Comparison of ENCODE assay signal across 19 cellular contexts in genomic region chr2:63012541-63012940, GRCh38. TPM values are rescaled to one million over a fixed set of nuclear protein-coding genes. Genes with fewer than 3 reads are reported as not detected.
DNase-seq lines count a peak whose midpoint lies in the region; ATAC-seq, FAIRE-seq and TF ChIP-seq lines count a peak whose summit lies in the region.
"Had no signal": no experiment of that assay in that cellular context is flagged by ENCODE, and none has a peak within 500 bp of the region (broad histone marks: within the 10 kb centered on the region; RNA-seq: fewer than 3 reads in every experiment).

No MANE protein-coding gene starts in this region.

- no peak for TF ChIP-seq EP300 in HepG2 (IDR thresholded peaks at IDR 0.05; ENCODE audit: low read depth in 2 of 2, low read length in 2 of 2)
- no peak for TF ChIP-seq EP300 in HepG2 (CRISPR knock-in tag; IDR thresholded peaks at IDR 0.05; ENCODE audit: borderline replicate concordance)

- FAIRE-seq in HepG2 (lab: Jason Lieb, UNC) (no peak), astrocyte (lab: Jason Lieb, UNC) (no peak)

- H3K27me3 ChIP-seq in HepG2 (ENCODE audit: control insufficient read depth in 1 of 2, insufficient read depth in 2 of 2, low read length in 2 of 2) (no peaks in the 10 kb centered on the region), right lobe of liver (no peaks in the 10 kb centered on the region), astrocyte (ENCODE audit: insufficient read depth, low read length) (no peaks in the 10 kb centered on the region), smooth muscle cell (ENCODE audit: low read depth) (no peaks in the 10 kb centered on the region)
- H3K27me3 ChIP-seq: MG63 had no signal

- WGBS in HepG2 (ENCODE audit: low lambda C conversion rate) = 98% methylated on average over 1 of the region's 1 CpG
- WGBS in right lobe of liver (ENCODE audit: insufficient coverage, low coverage, low lambda C conversion rate, missing lambda C conversion rate) = 94% methylated on average over 1 of the region's 1 CpG
- 21% methylated on average over 1 of the region's 1 CpG for WGBS in smooth muscle cell (ENCODE audit: low lambda C conversion rate)

- in situ Hi-C loops in HepG2 (cut with HindIII; ENCODE audit: extremely low pct_ligation_motif_present, low pct_unique_long_range_greater_than_20kb) = no loop called here

- H3K27ac Mint-ChIP-seq in astrocyte (ENCODE audit: unreplicated experiment) = no peak overlapping the region

- no peak overlapping the region for H2AFZ ChIP-seq in HepG2 (ENCODE audit: low read length)
- no peak overlapping the region for H2AFZ ChIP-seq in astrocyte (ENCODE audit: low read depth, low read length)
- H2AFZ ChIP-seq in smooth muscle cell (ENCODE audit: low read depth) = no peak overlapping the region

- CTCF ChIA-PET in HepG2 (lab: Yijun Ruan, JAX; ENCODE audit: low intra/inter-chr PET ratio, low total read pairs) = no interaction called here

- H3K36me3 ChIP-seq in HepG2 (replicated peaks in 1 of 2; ENCODE audit: control insufficient read depth in 1 of 2, insufficient read depth in 2 of 2, low read length in 2 of 2) (peaks cover 12 to 61% of the 10 kb centered on the region in 2 experiments), right lobe of liver (peaks cover 0 to 20% (median 0%) of the 10 kb centered on the region in 4 donors), astrocyte (ENCODE audit: insufficient read depth, low read length) (peaks cover 5% of the 10 kb centered on the region), smooth muscle cell (ENCODE audit: low read depth) (no peaks in the 10 kb centered on the region)

- BruUV-seq in HepG2 (replicated peaks; lab: Mats Ljungman, UMichigan) = TSS peak; percentile 7

- TF ChIP-seq CTCF in HepG2 (CRISPR knock-in tag; IDR thresholded peaks at IDR 0.05) (no peak), right lobe of liver (IDR thresholded peaks at IDR 0.05) (no peak), astrocyte (IDR thresholded peaks at IDR 0.05; ENCODE audit: insufficient read depth, low read depth, low read length) (no peak), smooth muscle cell (IDR thresholded peaks at IDR 0.05; ENCODE audit: borderline replicate concordance, insufficient read depth, poor library complexity, severe bottlenecking) (no peak)

- H3K27ac ChIP-seq in HepG2 (ENCODE audit: extremely low read length, insufficient read depth, low read length) (no peak overlapping the region), right lobe of liver (no peak overlapping the region), astrocyte (ENCODE audit: low read depth, low read length) (no peak overlapping the region), smooth muscle cell (ENCODE audit: low read depth) (peak overlapping the region; percentile 49)
- H3K27ac ChIP-seq: C4-2B had no signal

- TF ChIP-seq POLR2A in HepG2 (IDR thresholded peaks at IDR 0.05; ENCODE audit: insufficient read depth in 1 of 2, low read depth in 2 of 2, low read length in 2 of 2) (no peak), right lobe of liver (IDR thresholded peaks at IDR 0.05) (no peak)

- H3K9me3 Mint-ChIP-seq in astrocyte (ENCODE audit: unreplicated experiment) = no peaks in the 10 kb centered on the region

- H3K4me1 ChIP-seq in HepG2 (ENCODE audit: insufficient read depth, low read length) = peaks cover 9% of the 10 kb centered on the region
- no peaks in the 10 kb centered on the region for H3K4me1 ChIP-seq in right lobe of liver
- no peaks in the 10 kb centered on the region for H3K4me1 ChIP-seq in astrocyte (ENCODE audit: insufficient read depth, low read length)
- peaks cover 68% of the 10 kb centered on the region for H3K4me1 ChIP-seq in smooth muscle cell (ENCODE audit: low read depth)

- no peak for TF ChIP-seq RAD21 in HepG2 (CRISPR knock-in tag; IDR thresholded peaks at IDR 0.05)

- H4K20me1 ChIP-seq in HepG2 (ENCODE audit: insufficient read depth, low read length) = 0 out of 2 replicates have a peak, but pooled peaks cover 4% of the 10 kb centered on the region
- H4K20me1 ChIP-seq in astrocyte (ENCODE audit: insufficient read depth, low read length) = no peaks in the 10 kb centered on the region
- H4K20me1 ChIP-seq in smooth muscle cell (ENCODE audit: low read depth) = no peaks in the 10 kb centered on the region

- H3K4me3 Mint-ChIP-seq in astrocyte (ENCODE audit: unreplicated experiment) = no peak overlapping the region

- no peak for ATAC-seq in HepG2
- ATAC-seq in right lobe of liver = no peak
- no peak for ATAC-seq in HG03135 (IDR thresholded peaks at IDR 0.05; ENCODE audit: unreplicated experiment)
- ATAC-seq in HG03108 (IDR thresholded peaks at IDR 0.05; ENCODE audit: unreplicated experiment) = no peak
- ATAC-seq in GM21423 (IDR thresholded peaks at IDR 0.05; ENCODE audit: unreplicated experiment) = no peak

- H3K4me3 ChIP-seq in HepG2 (replicated peaks in 1 of 3; ENCODE audit: insufficient read depth in 1 of 3, low read depth in 2 of 3, low read length in 3 of 3) (no peak overlapping the region), right lobe of liver (no peak overlapping the region), astrocyte (ENCODE audit: insufficient read depth, low read depth, low read length) (no peak overlapping the region), smooth muscle cell (no peak overlapping the region)
- H3K4me3 ChIP-seq: MG63 had no signal

- H3K36me3 Mint-ChIP-seq in astrocyte (ENCODE audit: low read depth, unreplicated experiment) = peaks cover 6% of the 10 kb centered on the region

- H3F3A ChIP-seq in smooth muscle cell (ENCODE audit: low read depth) = peaks cover 12% of the 10 kb centered on the region

- H3K9me3 ChIP-seq in HepG2 (ENCODE audit: low read length) (no peaks in the 10 kb centered on the region), right lobe of liver (no peaks in the 10 kb centered on the region), astrocyte (ENCODE audit: insufficient read depth, low read depth, low read length) (no peaks in the 10 kb centered on the region), smooth muscle cell (replicated peaks; ENCODE audit: low read depth) (no peaks in the 10 kb centered on the region)
- H3K9me3 ChIP-seq: MG63 had no signal

- POLR2A ChIA-PET in HepG2 (lab: Yijun Ruan, JAX) = no interaction called here

- H3K4me1 Mint-ChIP-seq in astrocyte (ENCODE audit: low read depth, unreplicated experiment) = peaks cover 10% of the 10 kb centered on the region

- intact Hi-C loops in HepG2 (cut with micrococcal nuclease; ENCODE audit: unreplicated experiment) = no loop called here
- intact Hi-C loops in right lobe of liver (cut with DNase I) = no loop called here

- DNase-seq in HepG2 (ENCODE audit: low spot score) (no peak), right lobe of liver (no peak), astrocyte (ENCODE audit: low read depth) (peak; percentile 27), fibroblast of peridontal ligament (ENCODE audit: extremely low read depth) (peak; percentile 52), smooth muscle cell (lab: John Stamatoyannopoulos, UW; ENCODE audit: unreplicated experiment) (no peak)
- DNase-seq: 8988T, DMS 273 treated with DMSO at 0.1 percent for 48 hours, GF-D8, H7, Karpas-422, MG63, NCI-H1092, NCI-H2081 treated with DMSO at 0.1 percent for 48 hours, NCI-H2227 treated with DMSO at 0.1 percent for 48 hours, NCI-H524 had no signal

- H3K79me2 ChIP-seq in HepG2 (ENCODE audit: insufficient read depth, low read length) (no peaks in the 10 kb centered on the region), astrocyte (ENCODE audit: insufficient read depth, low read length) (no peaks in the 10 kb centered on the region), smooth muscle cell (ENCODE audit: low read depth) (no peaks in the 10 kb centered on the region)

- H3K9ac ChIP-seq in HepG2 (ENCODE audit: insufficient read depth, low read depth, low read length) (no peak overlapping the region), astrocyte (ENCODE audit: low read length) (no peak overlapping the region), smooth muscle cell (ENCODE audit: low read depth) (no peak overlapping the region)

- no peaks in the 10 kb centered on the region for H3K27me3 Mint-ChIP-seq in astrocyte (ENCODE audit: low read depth, unreplicated experiment)

- H3K4me2 ChIP-seq in HepG2 (ENCODE audit: low read depth, low read length) (no peak overlapping the region), astrocyte (ENCODE audit: low read length) (no peak overlapping the region), smooth muscle cell (peak overlapping the region; percentile 68)

TF ChIP-seq in HepG2, 621 proteins besides CTCF, POLR2A, EP300 and RAD21 (continues in another document):
- TF ChIP-seq MEF2D (CRISPR knock-in tag; IDR thresholded peaks at IDR 0.05) (no peak), PAF1 (CRISPR knock-in tag; IDR thresholded peaks at IDR 0.05) (no peak)

RNA-seq across cellular contexts. Expression of gene OTX1, which starts 38.1 kb away (rescaled TPM):
- total RNA-seq in HepG2 (2016; rRNA removed; fragmentation: Illumina TruSeq; extraction: Trizol) = 3.0 and 5.0 TPM in 2 replicates
- 3.1 and 4.3 TPM in 2 replicates for total RNA-seq in HepG2 (2016; cell fraction: cytosol; rRNA removed; fragmentation: Illumina TruSeq; extraction: Trizol; ENCODE audit: low read depth)
- 2.5 and 4.2 TPM in 2 replicates for total RNA-seq in HepG2 (2016; cell fraction: insoluble cytoplasmic fraction; rRNA removed; fragmentation: Illumina TruSeq; extraction: Trizol)
- 4.1 and 4.3 TPM in 2 replicates for total RNA-seq in HepG2 (2016; cell fraction: membrane; rRNA removed; fragmentation: Illumina TruSeq; extraction: Trizol)
- total RNA-seq in HepG2 (2016; cell fraction: nucleus; rRNA removed; fragmentation: Illumina TruSeq; extraction: Trizol) = 9.0 and 9.1 TPM in 2 replicates
- polyA plus RNA-seq in HepG2 (2011; rRNA removed) = 1.0 and 1.6 TPM in 2 replicates
- polyA plus RNA-seq in HepG2 (2011; cell fraction: cytosol; rRNA removed) = 0.47 and 0.66 TPM in 2 replicates
- 12.1 and 16.1 TPM in 2 replicates for polyA plus RNA-seq in HepG2 (2011; cell fraction: nucleus; rRNA removed)
- 7.7 and 7.9 TPM in 2 replicates for polyA plus RNA-seq in HepG2 (2012)
- polyA plus RNA-seq in HepG2 (2016; cell fraction: cytosol; fragmentation: Illumina TruSeq; extraction: Trizol; ENCODE audit: low read depth) = 1.1 and 1.2 TPM in 2 replicates
- 6.4 and 9.1 TPM in 2 replicates for polyA plus RNA-seq in HepG2 (2016; cell fraction: insoluble cytoplasmic fraction; fragmentation: Illumina TruSeq; extraction: Trizol; ENCODE audit: low read depth)
- polyA plus RNA-seq in HepG2 (2016; cell fraction: membrane; fragmentation: Illumina TruSeq; extraction: Trizol; ENCODE audit: low read depth) = 3.3 and 4.0 TPM in 2 replicates
- polyA plus RNA-seq in HepG2 (2016; cell fraction: nucleus; fragmentation: Illumina TruSeq; extraction: Trizol; ENCODE audit: insufficient read depth, low read depth) = 24.6 and 24.9 TPM in 2 replicates
- polyA minus RNA-seq in HepG2 (2011; rRNA and poly(A)+ RNA removed; ENCODE audit: low replicate concordance) = 0.82 and 6.6 TPM in 2 replicates
- 2.1 and 2.2 TPM in 2 replicates for polyA minus RNA-seq in HepG2 (2011; cell fraction: cytosol; rRNA and poly(A)+ RNA removed)
- 16.4 and 25.8 TPM in 2 replicates for polyA minus RNA-seq in HepG2 (2011; cell fraction: nucleus; rRNA and poly(A)+ RNA removed)
- not detected for total RNA-seq in right lobe of liver
- total RNA-seq in astrocyte = 0.30 TPM in 1 of 2 replicates, not detected in the other
- total RNA-seq in smooth muscle cell = not detected in 2 replicates
- 0.35 TPM in 1 of 2 replicates, not detected in the other for polyA plus RNA-seq in smooth muscle cell

Comparison
In these comparisons a context has a peak if more than half of its experiments do, and no peak if none do; other contexts are left out.
1. DNase-seq: peak in astrocyte (single experiment) and fibroblast of peridontal ligament (single experiment); none in HepG2 (single experiment), right lobe of liver (0 of 3) and smooth muscle cell (single experiment).